In genomic region chr9:33220681-33221567, GRCh38 we compare ENCODE assay signal across 17 cellular contexts. TPM values are rescaled to one million over a fixed set of nuclear protein-coding genes. Genes with fewer than 3 reads are reported as not detected.
DNase-seq lines count a peak whose midpoint lies in the region; ATAC-seq and TF ChIP-seq lines count a peak whose summit lies in the region.
"Had no signal": no experiment of that assay in that cellular context is flagged by ENCODE, and none has a peak within 500 bp of the region (broad histone marks: within the 10 kb centered on the region; RNA-seq: fewer than 3 reads in every experiment).

No MANE protein-coding gene starts in this region.

- H3K9me3 Mint-ChIP-seq in CD14-positive monocyte = peaks cover 0 to 2% (median 0%) of the 10 kb centered on the region in 7 donors
- H3K9me3 Mint-ChIP-seq: CD4-positive, alpha-beta T cell; nephron progenitor cell had no signal

- peak overlapping the region; percentile 58 to 85 (median 81) for H3K27ac Mint-ChIP-seq in CD14-positive monocyte
- H3K27ac Mint-ChIP-seq: activated CD4-positive, alpha-beta T cell treated with anti-CD3 and anti-CD28 coated beads for 36 hours; CD4-positive, alpha-beta T cell; nephron progenitor cell had no signal

- TF ChIP-seq POLR2A in right lobe of liver (IDR thresholded peaks at IDR 0.05) = no peak

- H3K36me3 Mint-ChIP-seq in CD14-positive monocyte = no peaks in the 10 kb centered on the region

- DNase-seq in CD14-positive monocyte (ENCODE audit: low spot score) = no peak
- DNase-seq in SKM-1 treated with dmso at 0.1 percent for 144 hours (lab: John Stamatoyannopoulos, UW; ENCODE audit: unreplicated experiment) = peak; percentile 76
- DNase-seq in right lobe of liver = peak in 2 of 3 donors; percentile 41 to 52
- no peak for DNase-seq in A172 (ENCODE audit: low spot score)
- DNase-seq in HuH-7 (ENCODE audit: low spot score) = no peak
- DNase-seq: activated CD4-positive, alpha-beta T cell treated with anti-CD3 and anti-CD28 coated beads for 36 hours; CD4-positive, alpha-beta T cell; NCI-H510A; nephron progenitor cell; stimulated activated CD4-positive, alpha-beta T cell treated with anti-CD3 and anti-CD28 coated beads, Interleukin-12 subunit alpha, Interleukin-12 subunit beta, amount 100 ng/mL, for 4 hours; stimulated activated CD8-positive, alpha-beta memory T cell treated with anti-CD3 and anti-CD28 coated beads, Interleukin-4, amount 100 ng/mL, for 48 hours had no signal

- H3K27ac ChIP-seq in HEK293 (ENCODE audit: extremely low read depth, low read depth, low read length) (no peak overlapping the region), right lobe of liver (no peak overlapping the region)

- H3K4me1 ChIP-seq in HEK293 (ENCODE audit: control insufficient read depth, insufficient read depth, low read length) = no peaks in the 10 kb centered on the region
- no peaks in the 10 kb centered on the region for H3K4me1 ChIP-seq in right lobe of liver

- H3K36me3 ChIP-seq in HEK293 (ENCODE audit: control insufficient read depth in 2 of 2, insufficient read depth in 1 of 2, low read length in 2 of 2) = no peaks in the 10 kb centered on the region
- no peaks in the 10 kb centered on the region for H3K36me3 ChIP-seq in right lobe of liver
- H3K36me3 ChIP-seq: HAP-1 had no signal

- intact Hi-C loops in CD14-positive monocyte (cut with micrococcal nuclease) = loop anchor here in 1 of 2 donors (5.0 to 10.0 kb wide), 2 partner anchors 46 to 139 kb away; no protein-coding TSS in a partner anchor
- intact Hi-C loops in right lobe of liver (cut with DNase I) = no loop called here

- POLR2A ChIA-PET in HEK293 (lab: Yijun Ruan, JAX) = no interaction called here

- TF ChIP-seq CTCF in CD14-positive monocyte (IDR thresholded peaks at IDR 0.05) (no peak), HEK293 (tag by site-specific recombination; IDR thresholded peaks at IDR 0.05) (no peak), right lobe of liver (IDR thresholded peaks at IDR 0.05) (no peak)

- H3K27me3 ChIP-seq in right lobe of liver = no peaks in the 10 kb centered on the region

- peak; percentile 66 to 82 (median 69) for ATAC-seq in right lobe of liver
- ATAC-seq in HG03378 (IDR thresholded peaks at IDR 0.05; ENCODE audit: unreplicated experiment) = no peak
- ATAC-seq in HG03175 (IDR thresholded peaks at IDR 0.05; ENCODE audit: unreplicated experiment) = no peak
- ATAC-seq: activated CD4-positive, alpha-beta T cell treated with anti-CD3 and anti-CD28 coated beads for 36 hours had no signal

- H3K27me3 Mint-ChIP-seq in CD14-positive monocyte (ENCODE audit: low read depth in 3 of 3) = peaks cover 0 to 3% (median 1%) of the 10 kb centered on the region in 3 donors
- H3K27me3 Mint-ChIP-seq: activated CD4-positive, alpha-beta T cell treated with anti-CD3 and anti-CD28 coated beads for 36 hours; CD4-positive, alpha-beta T cell had no signal

- peaks cover 22% of the 10 kb centered on the region for H3K4me1 Mint-ChIP-seq in CD14-positive monocyte

- WGBS in right lobe of liver (ENCODE audit: insufficient coverage, low coverage, low lambda C conversion rate, missing lambda C conversion rate) = 78% methylated on average over 7 of the region's 14 CpGs

- H3K4me3 Mint-ChIP-seq in CD14-positive monocyte = peak overlapping the region; percentile 39 to 70
- H3K4me3 Mint-ChIP-seq: activated CD4-positive, alpha-beta T cell treated with anti-CD3 and anti-CD28 coated beads for 36 hours; CD4-positive, alpha-beta T cell; nephron progenitor cell had no signal

- H3K9me3 ChIP-seq in HEK293 (ENCODE audit: control insufficient read depth, insufficient read depth, low read depth, low read length) (no peaks in the 10 kb centered on the region), right lobe of liver (no peaks in the 10 kb centered on the region)
- H3K9me3 ChIP-seq: HAP-1 had no signal

- H3K4me3 ChIP-seq in HEK293 (ENCODE audit: low read depth, low read length) = no peak overlapping the region
- H3K4me3 ChIP-seq in right lobe of liver = no peak overlapping the region
- H3K4me3 ChIP-seq: HAP-1 had no signal

- CTCF ChIA-PET in HEK293 (lab: Yijun Ruan, JAX) = interaction anchor here (1.1 kb wide), 1 partner anchor 60 kb away, joined by 3 read pairs; no protein-coding TSS in a partner anchor

TF ChIP-seq in HEK293, 187 proteins besides CTCF, POLR2A, EP300 and RAD21:
- TF ChIP-seq ZBTB20 (tag by site-specific recombination; IDR thresholded peaks at IDR 0.05) (0 out of 2 replicates have a peak, but pooled peaks have one; percentile 29), BCL11A (tag by site-specific recombination; IDR thresholded peaks at IDR 0.05; ENCODE audit: low read depth) (no peak)

RNA-seq across cellular contexts. Expression of gene SPINK4, which starts 19.0 kb away (rescaled TPM):
- polyA plus RNA-seq in CD14-positive monocyte = not detected
- total RNA-seq in right lobe of liver = not detected
- total RNA-seq in A172 (2014; rRNA removed; shearing (Covaris generic)) = not detected in 2 replicates
- total RNA-seq: activated CD4-positive, alpha-beta T cell treated with anti-CD3 and anti-CD28 coated beads for 36 hours; CD4-positive, alpha-beta T cell; fibroblast of lung; SK-MEL-5 had no signal
- polyA plus RNA-seq: fibroblast of lung had no signal

RNA-seq across cellular contexts. Expression of gene BAG1, which starts 43.6 kb away (rescaled TPM):
- 10 to 100 TPM; 93.6 to 94.5 TPM for polyA plus RNA-seq in CD14-positive monocyte
- total RNA-seq in right lobe of liver = 10 to 100 TPM; 28.8 to 42.6 (median 38.1) TPM
- total RNA-seq in A172 (2014; rRNA removed; shearing (Covaris generic)) = 29.5 and 30.7 TPM in 2 replicates

RNA-seq across cellular contexts. Expression of gene CHMP5, which starts 43.9 kb away (rescaled TPM):
- polyA plus RNA-seq in CD14-positive monocyte = 10 to 100 TPM; 65.0 to 72.5 TPM
- 10 to 100 TPM; 19.7 to 30.3 (median 26.0) TPM for total RNA-seq in right lobe of liver
- total RNA-seq in A172 (2014; rRNA removed; shearing (Covaris generic)) = 137 and 153 TPM in 2 replicates

RNA-seq across cellular contexts. Expression of gene B4GALT1, which starts 53.8 kb away (rescaled TPM):
- polyA plus RNA-seq in CD14-positive monocyte = 10 to 100 TPM; 27.6 to 38.6 TPM
- total RNA-seq in right lobe of liver = 100 to 1,000 TPM in 1 of 6 experiments, 10 to 100 TPM in 5; 48.5 to 145 (median 79.5) TPM
- 15.2 and 19.8 TPM in 2 replicates for total RNA-seq in A172 (2014; rRNA removed; shearing (Covaris generic))

Comparison
In these comparisons a context has a peak if more than half of its experiments do, and no peak if none do; other contexts are left out.
1. DNase-seq: peak in SKM-1 treated with dmso at 0.1 percent for 144 hours (single experiment) and right lobe of liver (2 of 3); none in CD14-positive monocyte (single experiment), A172 (single experiment) and HuH-7 (single experiment).
2. ATAC-seq: peak in right lobe of liver (4 of 4); none in HG03378 (single experiment) and HG03175 (single experiment).